1 cellular context compared by ENCODE assay signal in genomic region chr17:8304181-8304910, GRCh38.
TF ChIP-seq lines count a peak whose summit lies in the region.

No MANE protein-coding gene starts in this region.

TF ChIP-seq in HepG2, 621 proteins besides CTCF, POLR2A, EP300 and RAD21 (continues in another document):
- TF ChIP-seq ZNF777 (CRISPR knock-in tag; IDR thresholded peaks at IDR 0.05) = no peak
- no peak for TF ChIP-seq ZNF652 (CRISPR knock-in tag; IDR thresholded peaks at IDR 0.05; ENCODE audit: borderline replicate concordance, low read depth)
- no peak for TF ChIP-seq GPBP1L1 (CRISPR knock-in tag; IDR thresholded peaks at IDR 0.05)
- no peak for TF ChIP-seq TBL1XR1 (IDR thresholded peaks at IDR 0.05; ENCODE audit: borderline replicate concordance, low read length, partially characterized antibody)
- no peak for TF ChIP-seq ZNF839 (CRISPR knock-in tag; IDR thresholded peaks at IDR 0.05; ENCODE audit: borderline replicate concordance)
- peak; percentile 39; the same call in 1 of the 2 replicates for TF ChIP-seq RFX5 (IDR thresholded peaks at IDR 0.05; ENCODE audit: low read depth, low read length)
- no peak for TF ChIP-seq ZNF800 (CRISPR knock-in tag; IDR thresholded peaks at IDR 0.05)
- no peak for TF ChIP-seq ZNF557 (CRISPR knock-in tag; IDR thresholded peaks at IDR 0.05)
- no peak for TF ChIP-seq XRCC5 (optimal IDR thresholded peaks at IDR 0.05; ENCODE audit: low read length)
- TF ChIP-seq ZNF234 (CRISPR knock-in tag; conservative IDR thresholded peaks at IDR 0.05) = no peak
- TF ChIP-seq ZSCAN31 (CRISPR knock-in tag; IDR thresholded peaks at IDR 0.05; ENCODE audit: low read depth) = no peak
- peak; percentile 71 for TF ChIP-seq NFYB (CRISPR knock-in tag; IDR thresholded peaks at IDR 0.05)
- no peak for TF ChIP-seq AHDC1 (CRISPR knock-in tag; IDR thresholded peaks at IDR 0.05; ENCODE audit: borderline replicate concordance)
- TF ChIP-seq ZNF501 (CRISPR knock-in tag; IDR thresholded peaks at IDR 0.05) = 0 out of 2 replicates have a peak, but pooled peaks have one; percentile 32
- no peak for TF ChIP-seq ZSCAN9 (CRISPR knock-in tag; IDR thresholded peaks at IDR 0.05; ENCODE audit: borderline replicate concordance)
- no peak for TF ChIP-seq THAP8 (CRISPR knock-in tag; IDR thresholded peaks at IDR 0.05; ENCODE audit: borderline replicate concordance)
- peak; percentile 83 for TF ChIP-seq USF2 (IDR thresholded peaks at IDR 0.05; ENCODE audit: low read depth, low read length)
- peak; percentile 91; the same call in 1 of the 2 replicates for TF ChIP-seq USF2 (CRISPR knock-in tag; IDR thresholded peaks at IDR 0.05; ENCODE audit: borderline replicate concordance)
- TF ChIP-seq KDM1A (CRISPR knock-in tag; IDR thresholded peaks at IDR 0.05) = no peak
- no peak for TF ChIP-seq THRA (CRISPR knock-in tag; IDR thresholded peaks at IDR 0.05; ENCODE audit: borderline replicate concordance)
- TF ChIP-seq NFYC (CRISPR knock-in tag; IDR thresholded peaks at IDR 0.05) = peak; percentile 80
- TF ChIP-seq ZNF691 (CRISPR knock-in tag; IDR thresholded peaks at IDR 0.05; ENCODE audit: borderline replicate concordance, low read depth) = no peak
- no peak for TF ChIP-seq SNAPC5 (CRISPR knock-in tag; IDR thresholded peaks at IDR 0.05; ENCODE audit: borderline replicate concordance)
- TF ChIP-seq PBX2 (CRISPR knock-in tag; IDR thresholded peaks at IDR 0.05) = no peak
- TF ChIP-seq ZSCAN25 (CRISPR knock-in tag; IDR thresholded peaks at IDR 0.05) = no peak
- peak; percentile 68 for TF ChIP-seq RAD51 (IDR thresholded peaks at IDR 0.05; ENCODE audit: borderline replicate concordance)
- TF ChIP-seq CCDC6 (CRISPR knock-in tag; IDR thresholded peaks at IDR 0.05) = no peak
- no peak for TF ChIP-seq ZBTB40 (IDR thresholded peaks at IDR 0.05)
- TF ChIP-seq ZBTB40 (CRISPR knock-in tag; IDR thresholded peaks at IDR 0.05) = no peak
- no peak for TF ChIP-seq CAMTA2 (CRISPR knock-in tag; IDR thresholded peaks at IDR 0.05; ENCODE audit: borderline replicate concordance)
- no peak for TF ChIP-seq ATF7-NPFF (CRISPR knock-in tag; IDR thresholded peaks at IDR 0.05; ENCODE audit: low read depth)
- TF ChIP-seq ZMYM4 (CRISPR knock-in tag; IDR thresholded peaks at IDR 0.05) = 0 out of 2 replicates have a peak, but pooled peaks have one; percentile 39
